10 cellular contexts compared by ENCODE assay signal in genomic region chr6:90155114-90155513, GRCh38.
"Had no signal": no experiment of that assay in that cellular context is flagged by ENCODE, and none has a peak within 500 bp of the region (broad histone marks: within the 10 kb centered on the region; RNA-seq: fewer than 3 reads in every experiment).

No MANE protein-coding gene starts in this region.

- H3K9me3 Mint-ChIP-seq: T-helper 2 cell treated with Interferon-gamma antibody and Interleukin-4, amounts not matched to agents 5 μg/mL and 100 μg/mL, for 36 hours had no signal

- H3K4me1 ChIP-seq: body of pancreas, transverse colon had no signal

- DNase-seq: activated CD4-positive, alpha-beta T cell treated with anti-CD3 and anti-CD28 coated beads for 4 hours; activated CD8-positive, alpha-beta memory T cell treated with anti-CD3 and anti-CD28 coated beads for 24 hours; activated effector memory CD4-positive, alpha-beta T cell treated with Interleukin-2 at 50 U/mL for 16 hours; body of pancreas; central memory CD4-positive, alpha-beta T cell; effector CD4-positive, alpha-beta T cell; retina; transverse colon had no signal

- H3K9me3 ChIP-seq: body of pancreas, transverse colon had no signal

- H3K27me3 ChIP-seq: body of pancreas, transverse colon had no signal

- H3K27ac ChIP-seq: body of pancreas, coronary artery, transverse colon had no signal

- H3K27ac Mint-ChIP-seq: T-helper 2 cell treated with Interferon-gamma antibody and Interleukin-4, amounts not matched to agents 5 μg/mL and 100 μg/mL, for 36 hours had no signal

- H3K4me3 ChIP-seq: body of pancreas, coronary artery, transverse colon had no signal

- H3K4me3 Mint-ChIP-seq: T-helper 2 cell treated with Interferon-gamma antibody and Interleukin-4, amounts not matched to agents 5 μg/mL and 100 μg/mL, for 36 hours had no signal

- ATAC-seq: body of pancreas had no signal

- H3K36me3 ChIP-seq: transverse colon had no signal
